8 cellular contexts compared by ENCODE assay signal in genomic region chr19:40445637-40445944, GRCh38. TPM values are rescaled to one million over a fixed set of nuclear protein-coding genes. Genes with fewer than 3 reads are reported as not detected.
DNase-seq lines count a peak whose midpoint lies in the region; ATAC-seq, FAIRE-seq and TF ChIP-seq lines count a peak whose summit lies in the region.
"Had no signal": no experiment of that assay in that cellular context is flagged by ENCODE, and none has a peak within 500 bp of the region (broad histone marks: within the 10 kb centered on the region; RNA-seq: fewer than 3 reads in every experiment).

No MANE protein-coding gene starts in this region.

- ATAC-seq in T-helper 17 cell (no peak), pancreas (no peak)

- H3K9me3 ChIP-seq in T-helper 17 cell (ENCODE audit: control insufficient read depth, low read length, poor library complexity, severe bottlenecking) (no peaks in the 10 kb centered on the region), mesodermal cell (ENCODE audit: control insufficient read depth, low read length) (no peaks in the 10 kb centered on the region), pancreas (no peaks in the 10 kb centered on the region)
- H3K9me3 ChIP-seq: neutrophil had no signal

- peaks cover 14% of the 10 kb centered on the region for H3K4me1 Mint-ChIP-seq in T-helper 17 cell

- 86 to 94% methylated on average over 6 of the region's 6 CpGs for WGBS in mesodermal cell (ENCODE audit: insufficient coverage in 2 of 2), 2 experiments
- WGBS in pancreas, 2 donors: 72 to 75% methylated on average over 6 of the region's 6 CpGs

- H3K27ac ChIP-seq in C4-2B: peak overlapping the region; percentile 98; the same call in 1 of the 2 replicates
- H3K27ac ChIP-seq in mesodermal cell (ENCODE audit: low read depth, low read length, severe bottlenecking): peak overlapping the region; percentile 57
- H3K27ac ChIP-seq in pancreas: no peak overlapping the region

- H3K4me1 ChIP-seq in mesodermal cell (ENCODE audit: control insufficient read depth, insufficient read depth, low read length, poor library complexity, severe bottlenecking) (peaks cover 16% of the 10 kb centered on the region), pancreas (peaks cover 0 to 11% (median 0%) of the 10 kb centered on the region in 3 donors)

- intact Hi-C loops in pancreas (cut with DNase I): no loop called here

- H3K4me3 Mint-ChIP-seq in T-helper 17 cell: no peak overlapping the region

- H3K27me3 ChIP-seq in pancreas: no peaks in the 10 kb centered on the region
- H3K27me3 ChIP-seq: neutrophil had no signal

- H3K36me3 ChIP-seq in mesodermal cell (ENCODE audit: control insufficient read depth, insufficient read depth, low read length) (peaks cover 20% of the 10 kb centered on the region), pancreas (peaks cover 0 to 11% (median 5%) of the 10 kb centered on the region in 3 donors)

- H3K36me3 Mint-ChIP-seq in T-helper 17 cell (ENCODE audit: low read depth): peaks cover 5% of the 10 kb centered on the region

- no peak for DNase-seq in T-helper 17 cell
- no peak for DNase-seq in NCI-H1930 (lab: John Stamatoyannopoulos, UW)
- DNase-seq in pancreas: no peak
- no peak for DNase-seq in NCI-H2227 treated with DMSO at 0.1 percent for 48 hours (lab: John Stamatoyannopoulos, UW)
- DNase-seq: NCI-H2081 had no signal

- peak overlapping the region; percentile 92 for H3K27ac Mint-ChIP-seq in T-helper 17 cell

- TF ChIP-seq CTCF in C4-2B (conservative IDR thresholded peaks at IDR 0.05) (no peak), pancreas (IDR thresholded peaks at IDR 0.05) (no peak)

- H3K4me3 ChIP-seq in mesodermal cell (ENCODE audit: extremely low read depth, insufficient read depth, low read length, poor library complexity, severe bottlenecking) (no peak overlapping the region), pancreas (no peak overlapping the region)

- no peak for FAIRE-seq in pancreas (lab: Jason Lieb, UNC)

- H3K27me3 Mint-ChIP-seq in T-helper 17 cell: no peaks in the 10 kb centered on the region

RNA-seq across cellular contexts. Expression of gene SERTAD3, which starts 1.5 kb away (rescaled TPM):
- total RNA-seq in T-helper 17 cell (10 to 100 TPM; 23.5 to 24.6 TPM), pancreas (10 to 100 TPM in 1 of 6 donors, 1 to 10 TPM in 5; 4.9 to 14.8 (median 7.6) TPM)
- polyA plus RNA-seq in mesodermal cell (2013, experiment 1 of 2): 32.6 TPM
- 30.0 TPM for polyA plus RNA-seq in mesodermal cell (2013, experiment 2 of 2)
- polyA plus RNA-seq in pancreas: 10 to 100 TPM; 11.2 to 15.0 TPM

RNA-seq across cellular contexts. Expression of gene SERTAD1, which starts 19.8 kb away (rescaled TPM):
- 10 to 100 TPM; 18.1 to 19.4 TPM for total RNA-seq in T-helper 17 cell
- 13.6 TPM for polyA plus RNA-seq in mesodermal cell (2013, experiment 1 of 2)
- polyA plus RNA-seq in mesodermal cell (2013, experiment 2 of 2): 10.5 TPM
- total RNA-seq in pancreas: 1 to 10 TPM; 2.6 to 5.4 (median 3.9) TPM
- 10 to 100 TPM in 1 of 2 donors, 1 to 10 TPM in 1; 6.4 to 11.9 TPM for polyA plus RNA-seq in pancreas

RNA-seq across cellular contexts. Expression of gene BLVRB, which starts 20.0 kb away (rescaled TPM):
- total RNA-seq in T-helper 17 cell: 1 to 10 TPM; 7.4 to 9.9 TPM
- polyA plus RNA-seq in mesodermal cell (2013, experiment 1 of 2): 27.1 TPM
- 24.0 TPM for polyA plus RNA-seq in mesodermal cell (2013, experiment 2 of 2)
- total RNA-seq in pancreas: 10 to 100 TPM; 24.1 to 39.9 (median 34.0) TPM
- 10 to 100 TPM; 47.6 to 49.4 TPM for polyA plus RNA-seq in pancreas

RNA-seq across cellular contexts. Expression of gene SPTBN4, which starts 21.2 kb away (rescaled TPM):
- under 1 TPM; 0.21 to 0.25 TPM for total RNA-seq in T-helper 17 cell
- 1.4 TPM for polyA plus RNA-seq in mesodermal cell (2013, experiment 1 of 2)
- polyA plus RNA-seq in mesodermal cell (2013, experiment 2 of 2): 0.61 TPM
- 1 to 10 TPM; 1.0 to 2.5 (median 1.3) TPM for total RNA-seq in pancreas
- 10 to 100 TPM in 1 of 2 donors, 1 to 10 TPM in 1; 9.4 to 23.9 TPM for polyA plus RNA-seq in pancreas

RNA-seq across cellular contexts. Expression of gene PRX, which starts 32.4 kb away (rescaled TPM):
- total RNA-seq in T-helper 17 cell (1 to 10 TPM; 1.5 to 1.7 TPM), pancreas (1 to 10 TPM; 1.4 to 3.2 (median 2.3) TPM)
- 7.8 TPM for polyA plus RNA-seq in mesodermal cell (2013, experiment 1 of 2)
- polyA plus RNA-seq in mesodermal cell (2013, experiment 2 of 2): 6.3 TPM
- polyA plus RNA-seq in pancreas: 1 to 10 TPM; 3.2 to 3.7 TPM

Comparison
In these comparisons a context has a peak if more than half of its experiments do, and no peak if none do; other contexts are left out.
1. H3K27ac ChIP-seq: peak in C4-2B (single experiment) and mesodermal cell (single experiment); none in pancreas (0 of 4).